8 cellular contexts compared by ENCODE assay signal in genomic region chr22:25447689-25448434, GRCh38.
A peak's percentile ranks its signal among the peaks of the same experiment; 100 is the strongest.
DNase-seq lines count a peak whose midpoint lies in the region; ATAC-seq, FAIRE-seq and TF ChIP-seq lines count a peak whose summit lies in the region.

No MANE protein-coding gene starts in this region.

- intact Hi-C loops in sciatic nerve (cut with DNase I): no loop called here

- H3K4me3 ChIP-seq in astrocyte of the spinal cord (ENCODE audit: low read depth, low read length): peak overlapping the region; percentile 92

- FAIRE-seq in GM12891 (lab: Jason Lieb, UNC): peak; percentile 99

- peak; percentile 88 for ATAC-seq in HG02840 (IDR thresholded peaks at IDR 0.05; ENCODE audit: low FRiP score, unreplicated experiment)
- ATAC-seq in sciatic nerve: peak; percentile 98
- no peak for ATAC-seq in GM18909 (IDR thresholded peaks at IDR 0.05; ENCODE audit: poor library complexity, unreplicated experiment)

- TF ChIP-seq CTCF in astrocyte of the spinal cord (IDR thresholded peaks at IDR 0.05; ENCODE audit: low read depth, low read length): peak; percentile 95

- DNase-seq in GM12891 (ENCODE audit: insufficient read length, low spot score): peak; percentile 83
- peak; percentile 51 for DNase-seq in NCI-H1694 treated with DMSO at 0.1 percent for 48 hours (lab: John Stamatoyannopoulos, UW)
- DNase-seq in T1000 (lab: John Stamatoyannopoulos, UW): peak; percentile 86
- DNase-seq in astrocyte of the spinal cord (ENCODE audit: low read depth, low spot score): peak; percentile 80
- DNase-seq in hypothalamus (lab: John Stamatoyannopoulos, UW): peak; percentile 41 to 99 (median 81)
- peak; percentile 91 for DNase-seq in sciatic nerve (ENCODE audit: low spot score)

- in situ Hi-C loops in astrocyte of the spinal cord (cut with HindIII; ENCODE audit: low sequenced_read_pairs): no loop called here

- peak; percentile 63 for TF ChIP-seq POLR2A in GM12891 (IDR thresholded peaks at IDR 0.05; ENCODE audit: low read depth, low read length)

TF ChIP-seq in GM12891, 5 proteins besides CTCF, POLR2A, EP300 and RAD21:
- TF ChIP-seq POU2F2 (IDR thresholded peaks at IDR 0.05; ENCODE audit: low read depth, low read length): no peak
- no peak for TF ChIP-seq SPI1 (IDR thresholded peaks at IDR 0.05; ENCODE audit: low read depth, low read length)
- peak; percentile 49; the same call in 1 of the 2 replicates for TF ChIP-seq TAF1 (IDR thresholded peaks at IDR 0.05; ENCODE audit: low read depth, low read length)
- TF ChIP-seq POLR2AphosphoS5 (IDR thresholded peaks at IDR 0.05; ENCODE audit: low read depth, low read length): peak; percentile 41; the same call in 1 of the 2 replicates
- TF ChIP-seq PAX5 (IDR thresholded peaks at IDR 0.05; ENCODE audit: insufficient read depth, low read length, severe bottlenecking): no peak
